In genomic region chr1:246800356-246800755, GRCh38 we compare ENCODE assay signal across 20 cellular contexts.
"Had no signal": no experiment of that assay in that cellular context is flagged by ENCODE, and none has a peak within 500 bp of the region (broad histone marks: within the 10 kb centered on the region; RNA-seq: fewer than 3 reads in every experiment).

No MANE protein-coding gene starts in this region.

- H3K9ac ChIP-seq: SK-N-SH had no signal

- DNase-seq: KBM-7, NCI-H1092, NCI-H1105 treated with DMSO at 0.1 percent for 48 hours, NCI-H1417 treated with DMSO at 0.1 percent for 48 hours, NCI-H146, NCI-H1694 treated with DMSO at 0.1 percent for 48 hours, NCI-H2029, NCI-H2081 treated with DMSO at 0.1 percent for 48 hours, NCI-H2171, NCI-H226, NCI-H446, NCI-H510A, NCI-H524 treated with DMSO at 0.1 percent for 48 hours, NCI-H774, Right ventricle myocardium superior, RPMI8226, SIG-M5, SK-N-SH, SW 1271 had no signal

- H3K27ac ChIP-seq: HL-60 had no signal

- H3K9me3 ChIP-seq: SK-N-SH had no signal
